ENCODE assay signal across 8 cellular contexts in the genomic region with DNA sequence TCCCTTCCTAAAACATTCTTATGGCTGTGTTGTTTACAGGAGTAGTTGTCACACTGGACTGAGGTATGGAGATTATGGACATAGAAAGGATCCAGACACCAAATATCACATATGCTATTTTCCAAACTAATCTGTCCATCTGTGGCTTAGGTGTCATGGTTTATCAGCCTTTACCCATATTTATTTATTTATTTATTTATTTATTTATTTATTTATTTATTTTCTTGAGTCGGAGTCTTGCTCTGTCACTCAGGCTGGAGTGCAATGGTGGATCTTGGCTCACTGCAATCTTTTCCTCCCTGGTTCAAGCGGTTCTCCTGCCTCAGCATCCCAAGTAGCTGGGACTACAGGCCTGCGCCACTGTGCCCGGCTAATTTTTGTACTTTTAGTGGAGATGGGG.
"Had no signal": no experiment of that assay in that cellular context is flagged by ENCODE, and none has a peak within 500 bp of the region (broad histone marks: within the 10 kb centered on the region; RNA-seq: fewer than 3 reads in every experiment).

No MANE protein-coding gene starts in this region.

- H3K27ac ChIP-seq: HL-60, KMS-11 had no signal

- H3K4me2 ChIP-seq: KMS-11 had no signal

- DNase-seq: IMR-90, KBM-7, KG1 had no signal

- H3K4me3 ChIP-seq: K562 had no signal

- ATAC-seq: HepG2, K562 had no signal

- FAIRE-seq: HepG2, HTR-8/SVneo, K562 had no signal
